12 cellular contexts compared by ENCODE assay signal in the genomic region with DNA sequence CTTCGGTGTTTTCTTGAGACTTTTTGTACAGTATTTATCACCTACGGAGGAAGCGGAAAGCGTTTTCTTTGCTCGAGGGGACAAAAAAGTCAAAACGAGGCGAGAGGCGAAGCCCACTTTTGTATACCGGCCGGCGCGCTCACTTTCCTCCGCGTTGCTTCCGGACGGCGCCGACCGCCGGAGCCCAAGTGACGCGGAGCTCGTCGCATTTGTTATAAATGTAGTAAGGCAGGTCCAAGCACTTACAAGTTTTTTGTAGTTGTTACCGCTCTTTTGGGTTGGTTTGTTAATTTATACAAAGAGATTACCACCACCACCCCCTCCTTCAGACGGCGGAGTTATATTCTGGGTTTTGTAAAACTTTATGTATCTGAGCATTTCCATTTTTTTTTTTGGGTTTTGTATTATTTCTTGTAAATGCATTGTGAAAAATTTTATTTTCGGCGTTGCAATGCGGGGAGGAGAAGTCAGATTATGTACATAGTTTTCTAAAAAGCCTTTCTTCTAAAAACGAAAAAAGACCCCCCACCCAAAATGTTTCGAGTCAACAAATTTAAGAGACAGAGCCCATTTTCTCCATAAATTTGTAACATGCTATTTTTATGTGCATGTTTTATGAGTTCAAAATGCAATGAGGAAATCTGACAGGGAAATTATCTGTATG. TPM values are rescaled to one million over a fixed set of nuclear protein-coding genes. Genes with fewer than 3 reads are reported as not detected.
DNase-seq lines count a peak whose midpoint lies in the region; ATAC-seq lines count a peak whose summit lies in the region.
"Had no signal": no experiment of that assay in that cellular context is flagged by ENCODE, and none has a peak within 500 bp of the region (broad histone marks: within the 10 kb centered on the region; RNA-seq: fewer than 3 reads in every experiment).

No MANE protein-coding gene starts in this region.

- no peak for DNase-seq in activated T-cell treated with anti-CD3 and anti-CD28 coated beads, Interleukin-2, amount 50 U/mL, for 72 hours
- no peak for DNase-seq in activated T-cell treated with anti-CD3 and anti-CD28 coated beads, Interleukin-2, amount 50 U/mL, for 4 hours
- DNase-seq in T-helper 17 cell (no peak), NCI-H2171 treated with DMSO at 0.1 percent for 48 hours (lab: John Stamatoyannopoulos, UW) (no peak)
- DNase-seq in stimulated activated naive B cell treated with anti-CD40 and anti-IgM and Interleukin-4, amounts not matched to agents 10 μg/mL and 1 μg/mL and 100 μg/mL, for 72 hours, result no peak
- DNase-seq: cerebellar nuclear complex, NCI-H2107 had no signal

- no peak for ATAC-seq in activated T-cell treated with anti-CD3 and anti-CD28 coated beads, Interleukin-2, amount 50 U/mL, for 72 hours (replicated peaks in 1 of 2)
- no peak for ATAC-seq in activated T-cell treated with anti-CD3 and anti-CD28 coated beads, Interleukin-2, amount 50 U/mL, for 4 hours
- ATAC-seq in T-helper 17 cell (no peak), HG02884 (IDR thresholded peaks at IDR 0.05; ENCODE audit: unreplicated experiment) (no peak), GM21529 (IDR thresholded peaks at IDR 0.05; ENCODE audit: unreplicated experiment) (no peak)
- ATAC-seq in stimulated activated naive B cell treated with anti-CD40 and anti-IgM and Interleukin-4, amounts not matched to agents 10 μg/mL and 1 μg/mL and 100 μg/mL, for 72 hours (replicated peaks), result no peak
- ATAC-seq: K562 had no signal

- H3K4me1 Mint-ChIP-seq in activated T-cell treated with anti-CD3 and anti-CD28 coated beads, Interleukin-2, amount 50 U/mL, for 72 hours (ENCODE audit: low read depth), result peaks cover 6% of the 10 kb centered on the region
- H3K4me1 Mint-ChIP-seq in activated T-cell treated with anti-CD3 and anti-CD28 coated beads, Interleukin-2, amount 50 U/mL, for 4 hours (ENCODE audit: low read depth), result peaks cover 12% of the 10 kb centered on the region
- peaks cover 3% of the 10 kb centered on the region for H3K4me1 Mint-ChIP-seq in T-helper 17 cell
- peaks cover 4 to 12% of the 10 kb centered on the region in 2 donors for H3K4me1 Mint-ChIP-seq in stimulated activated naive B cell treated with anti-CD40 and anti-IgM and Interleukin-4, amounts not matched to agents 10 μg/mL and 1 μg/mL and 100 μg/mL, for 72 hours

- peaks cover 60% of the 10 kb centered on the region for H3K27me3 Mint-ChIP-seq in activated T-cell treated with anti-CD3 and anti-CD28 coated beads, Interleukin-2, amount 50 U/mL, for 72 hours (ENCODE audit: low read depth)
- H3K27me3 Mint-ChIP-seq in activated T-cell treated with anti-CD3 and anti-CD28 coated beads, Interleukin-2, amount 50 U/mL, for 4 hours (ENCODE audit: low read depth), result peaks cover 53% of the 10 kb centered on the region
- peaks cover 55% of the 10 kb centered on the region for H3K27me3 Mint-ChIP-seq in T-helper 17 cell
- H3K27me3 Mint-ChIP-seq in stimulated activated naive B cell treated with anti-CD40 and anti-IgM and Interleukin-4, amounts not matched to agents 10 μg/mL and 1 μg/mL and 100 μg/mL, for 72 hours, result peaks cover 55 to 58% of the 10 kb centered on the region in 2 donors

- peaks cover 66% of the 10 kb centered on the region for H3K27me3 ChIP-seq in iPS-15b (ENCODE audit: control insufficient read depth, insufficient read depth, low read length)

- no peaks in the 10 kb centered on the region for H3K36me3 ChIP-seq in iPS-15b (ENCODE audit: control insufficient read depth, insufficient read depth, low read length)
- H3K36me3 ChIP-seq: HAP-1 had no signal

- H3K9ac ChIP-seq in iPS-15b (ENCODE audit: low read depth, low read length), result no peak overlapping the region

- H3K36me3 Mint-ChIP-seq in activated T-cell treated with anti-CD3 and anti-CD28 coated beads, Interleukin-2, amount 50 U/mL, for 72 hours (ENCODE audit: insufficient read depth in 2 of 2), result peaks cover 4 to 15% of the 10 kb centered on the region in 2 donors
- no peaks in the 10 kb centered on the region for H3K36me3 Mint-ChIP-seq in activated T-cell treated with anti-CD3 and anti-CD28 coated beads, Interleukin-2, amount 50 U/mL, for 4 hours (ENCODE audit: insufficient read depth)
- peaks cover 2% of the 10 kb centered on the region for H3K36me3 Mint-ChIP-seq in T-helper 17 cell (ENCODE audit: low read depth)
- H3K36me3 Mint-ChIP-seq in stimulated activated naive B cell treated with anti-CD40 and anti-IgM and Interleukin-4, amounts not matched to agents 10 μg/mL and 1 μg/mL and 100 μg/mL, for 72 hours, result peaks cover 3 to 9% of the 10 kb centered on the region in 2 donors

- H3K9me3 Mint-ChIP-seq in activated T-cell treated with anti-CD3 and anti-CD28 coated beads, Interleukin-2, amount 50 U/mL, for 72 hours, result no peaks in the 10 kb centered on the region
- H3K9me3 Mint-ChIP-seq in activated T-cell treated with anti-CD3 and anti-CD28 coated beads, Interleukin-2, amount 50 U/mL, for 4 hours, result peaks cover 11% of the 10 kb centered on the region
- no peaks in the 10 kb centered on the region for H3K9me3 Mint-ChIP-seq in stimulated activated naive B cell treated with anti-CD40 and anti-IgM and Interleukin-4, amounts not matched to agents 10 μg/mL and 1 μg/mL and 100 μg/mL, for 72 hours

- H3K27ac Mint-ChIP-seq in activated T-cell treated with anti-CD3 and anti-CD28 coated beads, Interleukin-2, amount 50 U/mL, for 72 hours, result peak overlapping the region; percentile 80
- H3K27ac Mint-ChIP-seq in T-helper 17 cell, result peak overlapping the region; percentile 67
- H3K27ac Mint-ChIP-seq in stimulated activated naive B cell treated with anti-CD40 and anti-IgM and Interleukin-4, amounts not matched to agents 10 μg/mL and 1 μg/mL and 100 μg/mL, for 72 hours, result peak overlapping the region; percentile 88

- H3K4me3 ChIP-seq in iPS-15b (ENCODE audit: low read depth, low read length), result peak overlapping the region; percentile 37
- H3K4me3 ChIP-seq: HAP-1, K562 had no signal

- H3K4me1 ChIP-seq in iPS-15b (ENCODE audit: control insufficient read depth, insufficient read depth, low read length), result peaks cover 4% of the 10 kb centered on the region
- H3K4me1 ChIP-seq: HAP-1 had no signal

- H3K9me3 ChIP-seq in T-helper 17 cell (ENCODE audit: control insufficient read depth, low read length, poor library complexity, severe bottlenecking), result peaks cover 9% of the 10 kb centered on the region
- H3K9me3 ChIP-seq in iPS-15b (ENCODE audit: control insufficient read depth, insufficient read depth, low read length), result no peaks in the 10 kb centered on the region
- H3K9me3 ChIP-seq: HAP-1 had no signal

- peak overlapping the region in 1 of 2 donors; percentile 47 for H3K4me3 Mint-ChIP-seq in activated T-cell treated with anti-CD3 and anti-CD28 coated beads, Interleukin-2, amount 50 U/mL, for 72 hours
- no peak overlapping the region for H3K4me3 Mint-ChIP-seq in activated T-cell treated with anti-CD3 and anti-CD28 coated beads, Interleukin-2, amount 50 U/mL, for 4 hours
- peak overlapping the region; percentile 53 for H3K4me3 Mint-ChIP-seq in T-helper 17 cell
- peak overlapping the region in 1 of 2 donors; percentile 70 for H3K4me3 Mint-ChIP-seq in stimulated activated naive B cell treated with anti-CD40 and anti-IgM and Interleukin-4, amounts not matched to agents 10 μg/mL and 1 μg/mL and 100 μg/mL, for 72 hours

RNA-seq across cellular contexts. Expression of a gene that starts 2.2 kb away (rescaled TPM):
- total RNA-seq in activated T-cell treated with anti-CD3 and anti-CD28 coated beads, Interleukin-2, amount 50 U/mL, for 72 hours, result under 1 TPM in 1 of 2 donors, not detected in 1; 0.07 TPM
- under 1 TPM in 2 of 3 donors, not detected in 1; 0.10 to 0.16 TPM for total RNA-seq in activated T-cell treated with anti-CD3 and anti-CD28 coated beads, Interleukin-2, amount 50 U/mL, for 4 hours
- total RNA-seq in T-helper 17 cell, result not detected
- total RNA-seq: K562 had no signal
